In genomic region chr14:77353469-77354141, GRCh38 we compare ENCODE assay signal across 24 cellular contexts. TPM values are rescaled to one million over a fixed set of nuclear protein-coding genes. Genes with fewer than 3 reads are reported as not detected.
"Had no signal": no experiment of that assay in that cellular context is flagged by ENCODE, and none has a peak within 500 bp of the region (broad histone marks: within the 10 kb centered on the region; RNA-seq: fewer than 3 reads in every experiment).

No MANE protein-coding gene starts in this region.

- DNase-seq: activated CD4-positive, alpha-beta T cell treated with anti-CD3 and anti-CD28 coated beads, Interleukin-2, amount 10 ng/mL, durations not matched to agents 24 days and 14 days; activated CD8-positive, alpha-beta T cell treated with anti-CD3 and anti-CD28 coated beads for 36 hours; brain microvascular endothelial cell; caudate nucleus; dermis blood vessel endothelial cell; effector CD8-positive, alpha-beta T cell; erythroblast; foreskin fibroblast; immature natural killer cell; kidney glomerular epithelial cell; left lung; posterior cingulate gyrus; retina; stimulated activated CD4-positive, alpha-beta T cell treated with anti-CD3 and anti-CD28 coated beads, Interleukin-2, amount 100 ng/mL, for 48 hours; stimulated activated CD8-positive, alpha-beta memory T cell treated with anti-CD3 and anti-CD28 coated beads, Interleukin-4, amount 100 ng/mL, for 48 hours; stimulated activated naive CD4-positive, alpha-beta T cell treated with Interleukin-2 at 50 U/mL for 16 hours; T-cell; tibial artery had no signal

- H3K4me1 Mint-ChIP-seq: mesothelial cell of epicardium, T-cell had no signal

- H3K27ac Mint-ChIP-seq: activated CD4-positive, alpha-beta T cell treated with anti-CD3 and anti-CD28 coated beads, Interleukin-2, amount 10 ng/mL, durations not matched to agents 24 days and 14 days; activated CD8-positive, alpha-beta T cell treated with anti-CD3 and anti-CD28 coated beads for 36 hours; activated naive CD4-positive, alpha-beta T cell treated with anti-CD3 and anti-CD28 coated beads, Interleukin-2, amount 50 U/mL, for 72 hours; mesothelial cell of epicardium; natural killer cell treated with Interleukin-12 subunit alpha and Interleukin-12 subunit beta and Interleukin-15 and Interleukin-18, amount 100 ng/mL, for 72 hours; T-cell had no signal

- H3K36me3 Mint-ChIP-seq: activated naive CD4-positive, alpha-beta T cell treated with anti-CD3 and anti-CD28 coated beads, Interleukin-2, amount 50 U/mL, for 72 hours had no signal

- H3K27ac ChIP-seq: ascending aorta, brain microvascular endothelial cell, left lung, neutrophil, tibial artery had no signal

- H3K9me3 Mint-ChIP-seq: activated CD4-positive, alpha-beta T cell treated with anti-CD3 and anti-CD28 coated beads, Interleukin-2, amount 10 ng/mL, durations not matched to agents 24 days and 14 days; activated CD8-positive, alpha-beta T cell treated with anti-CD3 and anti-CD28 coated beads for 36 hours; activated naive CD4-positive, alpha-beta T cell treated with anti-CD3 and anti-CD28 coated beads, Interleukin-2, amount 50 U/mL, for 72 hours; immature natural killer cell; mesothelial cell of epicardium; natural killer cell treated with Interleukin-12 subunit alpha and Interleukin-12 subunit beta and Interleukin-15 and Interleukin-18, amount 100 ng/mL, for 72 hours; T-cell had no signal

- H3K4me1 ChIP-seq: ascending aorta, left lung, tibial artery had no signal

- H3K27me3 Mint-ChIP-seq: activated CD4-positive, alpha-beta T cell treated with anti-CD3 and anti-CD28 coated beads, Interleukin-2, amount 10 ng/mL, durations not matched to agents 24 days and 14 days; activated CD8-positive, alpha-beta T cell treated with anti-CD3 and anti-CD28 coated beads for 36 hours; natural killer cell treated with Interleukin-12 subunit alpha and Interleukin-12 subunit beta and Interleukin-15 and Interleukin-18, amount 100 ng/mL, for 72 hours; T-cell had no signal

- H3K27me3 ChIP-seq: ascending aorta, brain microvascular endothelial cell, left lung, neutrophil, tibial artery had no signal

- H3K4me3 ChIP-seq: ascending aorta, left lung, lung, tibial artery had no signal

- H3K36me3 ChIP-seq: brain microvascular endothelial cell had no signal

- H3K9me3 ChIP-seq: ascending aorta, left lung, neutrophil, tibial artery had no signal

- ATAC-seq: activated CD8-positive, alpha-beta T cell treated with anti-CD3 and anti-CD28 coated beads for 36 hours; activated naive CD4-positive, alpha-beta T cell treated with anti-CD3 and anti-CD28 coated beads, Interleukin-2, amount 50 U/mL, for 72 hours; left lung; natural killer cell treated with Interleukin-12 subunit alpha and Interleukin-12 subunit beta and Interleukin-15 and Interleukin-18, amount 100 ng/mL, for 72 hours; T-cell had no signal

- H3K4me3 Mint-ChIP-seq: activated CD4-positive, alpha-beta T cell treated with anti-CD3 and anti-CD28 coated beads, Interleukin-2, amount 10 ng/mL, durations not matched to agents 24 days and 14 days; activated CD8-positive, alpha-beta T cell treated with anti-CD3 and anti-CD28 coated beads for 36 hours; immature natural killer cell; mesothelial cell of epicardium; natural killer cell treated with Interleukin-12 subunit alpha and Interleukin-12 subunit beta and Interleukin-15 and Interleukin-18, amount 100 ng/mL, for 72 hours; T-cell had no signal

RNA-seq across cellular contexts. Expression of gene SAMD15, which starts 23.6 kb away (rescaled TPM):
- total RNA-seq: ascending aorta had no signal
